Comparison of ENCODE assay signal across 8 cellular contexts in the genomic region with DNA sequence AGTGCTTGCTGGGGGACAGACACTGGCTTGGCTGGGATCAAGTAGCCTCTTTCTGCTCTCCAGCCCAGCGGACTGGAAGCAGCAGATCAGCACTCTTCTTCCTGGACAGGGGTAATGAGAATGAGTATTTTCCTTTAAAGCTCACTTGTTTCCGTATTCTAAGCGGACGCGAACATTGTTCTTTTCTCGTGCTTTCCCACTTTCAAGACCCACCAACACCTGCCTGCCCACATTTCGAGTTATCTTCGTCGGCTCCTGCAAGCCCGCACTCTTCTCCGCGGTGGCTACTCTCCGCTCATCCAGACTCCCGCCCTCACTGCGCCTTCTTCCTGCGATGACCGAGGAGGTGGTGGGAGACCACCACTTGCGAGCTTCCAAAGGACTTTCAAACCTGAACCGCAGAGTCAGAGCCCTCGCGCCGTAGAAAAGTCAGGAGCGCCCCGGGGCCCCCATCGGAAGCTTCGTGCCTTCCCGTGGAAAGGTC. TPM values are rescaled to one million over a fixed set of nuclear protein-coding genes. Genes with fewer than 3 reads are reported as not detected.
A peak's percentile ranks its signal among the peaks of the same experiment; 100 is the strongest.
DNase-seq lines count a peak whose midpoint lies in the region; ATAC-seq and TF ChIP-seq lines count a peak whose summit lies in the region.

No MANE protein-coding gene starts in this region.

- H3K27me3 ChIP-seq in naive thymus-derived CD4-positive, alpha-beta T cell (ENCODE audit: control insufficient read depth in 2 of 2, insufficient read depth in 2 of 2, low read length in 2 of 2), result peaks cover 0 to 6% of the 10 kb centered on the region in 2 donors

- peak overlapping the region; percentile 74 for H3K4me3 ChIP-seq in fibroblast of villous mesenchyme (ENCODE audit: low read depth, low read length)
- peak overlapping the region; percentile 73 for H3K4me3 ChIP-seq in naive thymus-derived CD4-positive, alpha-beta T cell (ENCODE audit: low read length)

- H3K27ac ChIP-seq in naive thymus-derived CD4-positive, alpha-beta T cell (ENCODE audit: low read depth, low read length), result peak overlapping the region; percentile 69

- intact Hi-C loops in naive thymus-derived CD4-positive, alpha-beta T cell (cut with micrococcal nuclease), result loop anchor here (2.0 to 10.0 kb wide), 5 partner anchors 188 to 1950 kb away; partner anchors contain the start of genes MFSD1 (in 1 of the 2), SPTSSB (in 1 of the 2) and TRIM59 (in 1 of the 2)

- POLR2A ChIA-PET in naive thymus-derived CD4-positive, alpha-beta T cell (lab: Charles Lee), result interaction anchor here (1.1 kb wide), 1 partner anchor 190 kb away, joined by 6 read pairs; no protein-coding TSS in a partner anchor

- TF ChIP-seq CTCF in fibroblast of villous mesenchyme (IDR thresholded peaks at IDR 0.05; ENCODE audit: insufficient read depth, low read depth, low read length), result no peak

- peaks cover 27% of the 10 kb centered on the region for H3K27me3 Mint-ChIP-seq in activated T-cell treated with anti-CD3 and anti-CD28 coated beads, Interleukin-2, amount 50 U/mL, for 24 hours
- H3K27me3 Mint-ChIP-seq in naive thymus-derived CD4-positive, alpha-beta T cell, result peaks cover 0 to 39% (median 5%) of the 10 kb centered on the region in 5 donors

- peaks cover 7% of the 10 kb centered on the region for H3K36me3 Mint-ChIP-seq in activated T-cell treated with anti-CD3 and anti-CD28 coated beads, Interleukin-2, amount 50 U/mL, for 24 hours (ENCODE audit: low read depth)
- H3K36me3 Mint-ChIP-seq in naive thymus-derived CD4-positive, alpha-beta T cell, result no peaks in the 10 kb centered on the region

- no peaks in the 10 kb centered on the region for H3K9me3 Mint-ChIP-seq in activated T-cell treated with anti-CD3 and anti-CD28 coated beads, Interleukin-2, amount 50 U/mL, for 24 hours
- H3K9me3 Mint-ChIP-seq in naive thymus-derived CD4-positive, alpha-beta T cell, result no peaks in the 10 kb centered on the region

- H3K4me3 Mint-ChIP-seq in activated T-cell treated with anti-CD3 and anti-CD28 coated beads, Interleukin-2, amount 50 U/mL, for 24 hours, result peak overlapping the region; percentile 92
- H3K4me3 Mint-ChIP-seq in naive thymus-derived CD4-positive, alpha-beta T cell, result peak overlapping the region; percentile 88 to 99 (median 96)

- DNase-seq in SIG-M5 treated with dmso at 0.1 percent for 504 hours (lab: John Stamatoyannopoulos, UW; ENCODE audit: unreplicated experiment), result peak; percentile 74
- DNase-seq in SIG-M5 (lab: John Stamatoyannopoulos, UW), result no peak
- DNase-seq in NCI-H146 (lab: John Stamatoyannopoulos, UW), result peak; percentile 76
- DNase-seq in activated T-cell treated with anti-CD3 and anti-CD28 coated beads, Interleukin-2, amount 50 U/mL, for 24 hours, result no peak
- peak; percentile 52 for DNase-seq in fibroblast of villous mesenchyme (ENCODE audit: low read depth)
- DNase-seq in naive thymus-derived CD4-positive, alpha-beta T cell, result peak in 8 of 9 donors; percentile 8 to 39 (median 23)
- DNase-seq in DMS153 treated with DMSO at 0.1 percent for 48 hours (lab: John Stamatoyannopoulos, UW; ENCODE audit: unreplicated experiment), result no peak

- ATAC-seq in naive thymus-derived CD4-positive, alpha-beta T cell, result no peak
- ATAC-seq in HG03135 (IDR thresholded peaks at IDR 0.05; ENCODE audit: unreplicated experiment), result no peak

- H3K9me3 ChIP-seq in naive thymus-derived CD4-positive, alpha-beta T cell (ENCODE audit: control insufficient read depth in 2 of 3, low read length in 3 of 3), result no peaks in the 10 kb centered on the region

- peaks cover 34% of the 10 kb centered on the region for H3K4me1 Mint-ChIP-seq in activated T-cell treated with anti-CD3 and anti-CD28 coated beads, Interleukin-2, amount 50 U/mL, for 24 hours (ENCODE audit: low read depth)
- peaks cover 24 to 36% (median 30%) of the 10 kb centered on the region in 7 donors for H3K4me1 Mint-ChIP-seq in naive thymus-derived CD4-positive, alpha-beta T cell

- H3K27ac Mint-ChIP-seq in activated T-cell treated with anti-CD3 and anti-CD28 coated beads, Interleukin-2, amount 50 U/mL, for 24 hours, result peak overlapping the region; percentile 93
- peak overlapping the region; percentile 83 to 97 (median 92) for H3K27ac Mint-ChIP-seq in naive thymus-derived CD4-positive, alpha-beta T cell

- CTCF ChIA-PET in naive thymus-derived CD4-positive, alpha-beta T cell (lab: Charles Lee), result no interaction called here

- H3K4me1 ChIP-seq in naive thymus-derived CD4-positive, alpha-beta T cell (ENCODE audit: control insufficient read depth in 2 of 2, insufficient read depth in 2 of 2, low read length in 2 of 2), result peaks cover 10 to 11% of the 10 kb centered on the region in 2 donors

- no peaks in the 10 kb centered on the region for H3K36me3 ChIP-seq in naive thymus-derived CD4-positive, alpha-beta T cell (ENCODE audit: control insufficient read depth in 2 of 3, insufficient read depth in 3 of 3, low read length in 3 of 3)

RNA-seq across cellular contexts. Expression of gene PPM1L, which starts 1.6 kb away (rescaled TPM):
- total RNA-seq in fibroblast of villous mesenchyme, result 0.86 and 0.97 TPM in 2 replicates
- total RNA-seq in naive thymus-derived CD4-positive, alpha-beta T cell, result 10 to 100 TPM in 1 of 5 experiments, 1 to 10 TPM in 4; 4.0 to 19.1 (median 5.7) TPM
- polyA plus RNA-seq in naive thymus-derived CD4-positive, alpha-beta T cell, result 1 to 10 TPM in 1 of 2 donors, under 1 TPM in 1; 0.48 to 1.3 TPM

Comparison
In these comparisons a context has a peak if more than half of its experiments do, and no peak if none do; other contexts are left out.
1. DNase-seq: peak in SIG-M5 treated with dmso at 0.1 percent for 504 hours (single experiment), NCI-H146 (single experiment), fibroblast of villous mesenchyme (single experiment) and naive thymus-derived CD4-positive, alpha-beta T cell (8 of 9); none in SIG-M5 (single experiment), activated T-cell treated with anti-CD3 and anti-CD28 coated beads, Interleukin-2, amount 50 U/mL, for 24 hours (single experiment) and DMS153 treated with DMSO at 0.1 percent for 48 hours (single experiment).